9 cellular contexts compared by ENCODE assay signal in the genomic region with DNA sequence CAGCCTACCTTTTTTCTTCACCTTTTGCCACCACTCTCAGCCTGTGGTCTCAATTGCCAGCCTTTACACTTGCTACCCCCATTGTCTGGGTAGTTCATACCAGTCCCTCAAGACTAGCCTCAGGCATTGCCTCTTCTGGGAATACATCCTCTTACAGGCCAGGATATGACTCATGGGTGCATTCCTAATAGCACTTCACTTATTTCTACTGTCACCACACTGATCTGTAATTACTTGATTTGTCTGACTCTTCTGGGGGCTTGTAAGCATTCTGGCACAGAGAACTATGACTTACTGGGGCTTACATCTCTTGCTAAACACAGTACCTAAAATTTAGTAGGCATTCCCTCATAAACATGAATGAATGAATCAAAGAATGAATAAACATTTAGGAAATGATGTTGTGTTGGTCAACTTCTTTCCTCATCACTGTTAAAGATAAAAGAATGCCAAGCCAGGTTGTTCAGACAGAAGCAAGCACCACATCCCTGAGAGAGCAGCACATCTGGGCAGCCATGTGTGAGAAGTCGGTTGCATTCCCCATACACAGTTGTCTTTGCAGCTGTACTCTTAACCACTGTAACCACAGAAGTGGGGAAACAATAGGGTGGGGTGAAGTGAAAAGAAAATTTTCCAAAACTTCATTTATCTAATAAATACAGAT. TPM values are rescaled to one million over a fixed set of nuclear protein-coding genes. Genes with fewer than 3 reads are reported as not detected.
A peak's percentile ranks its signal among the peaks of the same experiment; 100 is the strongest.
DNase-seq lines count a peak whose midpoint lies in the region; ATAC-seq, FAIRE-seq and TF ChIP-seq lines count a peak whose summit lies in the region.
"Had no signal": no experiment of that assay in that cellular context is flagged by ENCODE, and none has a peak within 500 bp of the region (broad histone marks: within the 10 kb centered on the region; RNA-seq: fewer than 3 reads in every experiment).

No MANE protein-coding gene starts in this region.

- H3K27ac ChIP-seq in OCI-LY7 (ENCODE audit: low read depth, low read length, poor library complexity, severe bottlenecking) (peak overlapping the region; percentile 100), ascending aorta (no peak overlapping the region)

- no peaks in the 10 kb centered on the region for H3K79me2 ChIP-seq in OCI-LY7 (ENCODE audit: insufficient read depth, low read depth, low read length)

- no peaks in the 10 kb centered on the region for H3K9me2 ChIP-seq in OCI-LY7 (ENCODE audit: insufficient read depth, low read length)

- TF ChIP-seq CTCF in OCI-LY7 (conservative IDR thresholded peaks at IDR 0.05; ENCODE audit: low read length) = no peak
- TF ChIP-seq CTCF in ascending aorta (IDR thresholded peaks at IDR 0.05) = no peak

- H3K36me3 ChIP-seq in OCI-LY7 (ENCODE audit: insufficient read depth, low read length) (peaks cover 49% of the 10 kb centered on the region), ascending aorta (no peaks in the 10 kb centered on the region)

- H4K20me1 ChIP-seq in OCI-LY7 (ENCODE audit: insufficient read depth, low read length) = no peaks in the 10 kb centered on the region

- H3K4me3 ChIP-seq in OCI-LY7 (ENCODE audit: low read depth, low read length, poor library complexity, severe bottlenecking) (peak overlapping the region; percentile 19), ascending aorta (no peak overlapping the region)

- POLR2A ChIA-PET in OCI-LY7 (lab: Charles Lee) = interaction anchor here (1.1 to 6.9 kb wide), 8 partner anchors 9 to 105 kb away, joined by 3 to 104 read pairs (median 4); no protein-coding TSS in a partner anchor

- peak; percentile 97 for FAIRE-seq in H54 (lab: Jason Lieb, UNC)
- FAIRE-seq: islet of Langerhans had no signal

- TF ChIP-seq POLR2A in H54 (IDR thresholded peaks at IDR 0.05; ENCODE audit: low read depth, low read length) = no peak

- intact Hi-C loops in OCI-LY7 (cut with micrococcal nuclease; ENCODE audit: unreplicated experiment) (loop anchor here (1.0 kb wide), 2 partner anchors 20 to 41 kb away; no protein-coding TSS in a partner anchor), ascending aorta (cut with DNase I) (no loop called here)

- H3K9me3 ChIP-seq in OCI-LY7 (ENCODE audit: low read length) (peaks cover 11% of the 10 kb centered on the region; the same call in 1 of the 2 replicates), ascending aorta (no peaks in the 10 kb centered on the region)

- H3K4me1 ChIP-seq in OCI-LY7 (ENCODE audit: insufficient read depth, low read length, poor library complexity, severe bottlenecking) (peaks cover 95% of the 10 kb centered on the region), ascending aorta (no peaks in the 10 kb centered on the region)

- peak overlapping the region; percentile 82 for H3K4me2 ChIP-seq in OCI-LY7 (ENCODE audit: low read length)

- CTCF ChIA-PET in OCI-LY7 (lab: Charles Lee; ENCODE audit: unreplicated experiment) = no interaction called here

- peak; percentile 67 for ATAC-seq in esophagus mucosa
- ATAC-seq in HG02759 (IDR thresholded peaks at IDR 0.05; ENCODE audit: unreplicated experiment) = no peak
- no peak for ATAC-seq in HG02840 (IDR thresholded peaks at IDR 0.05; ENCODE audit: low FRiP score, unreplicated experiment)

- DNase-seq in COLO829 (ENCODE audit: low spot score) = peak; percentile 74
- peak; percentile 49 for DNase-seq in H54 (ENCODE audit: insufficient read length, low spot score)
- DNase-seq in OCI-LY7 (ENCODE audit: low spot score) = peak; percentile 98
- no peak for DNase-seq in NCI-H2029 treated with DMSO at 0.1 percent for 48 hours (lab: John Stamatoyannopoulos, UW)
- no peak for DNase-seq in ascending aorta (ENCODE audit: low spot score in 2 of 2)

- H3K27me3 ChIP-seq in ascending aorta = no peaks in the 10 kb centered on the region

- BruUV-seq in OCI-LY7 (replicated peaks; lab: Mats Ljungman, UMichigan) = TSS peak; percentile 85

- H2AFZ ChIP-seq in OCI-LY7 (ENCODE audit: low read length) = no peak overlapping the region; the same call in 1 of the 2 replicates

RNA-seq across cellular contexts. Expression of a gene that starts 27.6 kb away (rescaled TPM):
- 59.9 and 62.2 TPM in 2 replicates for total RNA-seq in OCI-LY7 (2014; rRNA removed; shearing (Covaris generic))
- 4.6 and 4.7 TPM in 2 replicates for total RNA-seq in OCI-LY7 (2022)
- total RNA-seq in esophagus mucosa = 1.7 TPM
- 6.6 TPM for total RNA-seq in ascending aorta

RNA-seq across cellular contexts. Expression of a gene that starts 54.2 kb away (rescaled TPM):
- 4.7 and 5.4 TPM in 2 replicates for total RNA-seq in OCI-LY7 (2014; rRNA removed; shearing (Covaris generic))
- total RNA-seq in OCI-LY7 (2022) = not detected in 2 replicates
- total RNA-seq in esophagus mucosa = not detected
- not detected for total RNA-seq in ascending aorta

Comparison
In these comparisons a context has a peak if more than half of its experiments do, and no peak if none do; other contexts are left out.
1. DNase-seq: peak in COLO829 (single experiment), H54 (single experiment) and OCI-LY7 (single experiment); none in NCI-H2029 treated with DMSO at 0.1 percent for 48 hours (single experiment) and ascending aorta (0 of 2).